Comparison of ENCODE assay signal across 1 cellular context in genomic region chr1:95047624-95048023, GRCh38. TPM values are rescaled to one million over a fixed set of nuclear protein-coding genes. Genes with fewer than 3 reads are reported as not detected.
"Had no signal": no experiment of that assay in that cellular context is flagged by ENCODE, and none has a peak within 500 bp of the region (broad histone marks: within the 10 kb centered on the region; RNA-seq: fewer than 3 reads in every experiment).

No MANE protein-coding gene starts in this region.

RNA-seq across cellular contexts. Expression of gene ALG14, which starts 25.1 kb away (rescaled TPM):
- total RNA-seq: ascending aorta had no signal
